In genomic region chr9:128094166-128094949, GRCh38 we compare ENCODE assay signal across 8 cellular contexts. TPM values are rescaled to one million over a fixed set of nuclear protein-coding genes. Genes with fewer than 3 reads are reported as not detected.
DNase-seq lines count a peak whose midpoint lies in the region; ATAC-seq and TF ChIP-seq lines count a peak whose summit lies in the region.

No MANE protein-coding gene starts in this region.

- no peak for TF ChIP-seq EP300 in Ishikawa (IDR thresholded peaks at IDR 0.05; ENCODE audit: borderline replicate concordance)

- TF ChIP-seq CTCF in Calu3 (IDR thresholded peaks at IDR 0.05; ENCODE audit: unreplicated experiment) (no peak), fibroblast of mammary gland (conservative IDR thresholded peaks at IDR 0.05; ENCODE audit: control insufficient read depth, insufficient read depth, low read depth, low read length) (no peak), nephron progenitor cell (IDR thresholded peaks at IDR 0.05) (no peak)

- TF ChIP-seq RAD21 in Ishikawa (IDR thresholded peaks at IDR 0.05; ENCODE audit: low read depth) = no peak

- H3K9me3 Mint-ChIP-seq in Calu3 (ENCODE audit: low read depth, unreplicated experiment) (no peaks in the 10 kb centered on the region), nephron progenitor cell (no peaks in the 10 kb centered on the region)
- no peaks in the 10 kb centered on the region for H3K9me3 Mint-ChIP-seq in activated T-helper 17 cell treated with anti-CD3 and anti-CD28 coated beads, Interleukin-2, amount 50 U/mL, for 72 hours

- H3K27ac Mint-ChIP-seq in Calu3 (ENCODE audit: unreplicated experiment) (peak overlapping the region; percentile 98), nephron progenitor cell (peak overlapping the region; percentile 98)
- peak overlapping the region; percentile 97 for H3K27ac Mint-ChIP-seq in activated T-helper 17 cell treated with anti-CD3 and anti-CD28 coated beads, Interleukin-2, amount 50 U/mL, for 72 hours

- peaks cover 42% of the 10 kb centered on the region for H3K36me3 Mint-ChIP-seq in Calu3 (ENCODE audit: insufficient read depth, unreplicated experiment)
- H3K36me3 Mint-ChIP-seq in activated T-helper 17 cell treated with anti-CD3 and anti-CD28 coated beads, Interleukin-2, amount 50 U/mL, for 72 hours (ENCODE audit: low read depth) = peaks cover 9% of the 10 kb centered on the region
- H3K36me3 Mint-ChIP-seq in nephron progenitor cell (ENCODE audit: low read depth) = no peaks in the 10 kb centered on the region

- peak overlapping the region; percentile 60 for H3K4me3 Mint-ChIP-seq in Calu3 (ENCODE audit: low read depth, unreplicated experiment)
- H3K4me3 Mint-ChIP-seq in activated T-helper 17 cell treated with anti-CD3 and anti-CD28 coated beads, Interleukin-2, amount 50 U/mL, for 72 hours = peak overlapping the region; percentile 84
- peak overlapping the region; percentile 33 for H3K4me3 Mint-ChIP-seq in nephron progenitor cell

- H3K27me3 Mint-ChIP-seq in Calu3 (ENCODE audit: unreplicated experiment) (no peaks in the 10 kb centered on the region), nephron progenitor cell (ENCODE audit: low read depth, poor library complexity) (peaks cover 4% of the 10 kb centered on the region)
- no peaks in the 10 kb centered on the region for H3K27me3 Mint-ChIP-seq in activated T-helper 17 cell treated with anti-CD3 and anti-CD28 coated beads, Interleukin-2, amount 50 U/mL, for 72 hours

- ATAC-seq in GM21576 (IDR thresholded peaks at IDR 0.05; ENCODE audit: unreplicated experiment) = peak; percentile 85
- ATAC-seq in activated T-helper 17 cell treated with anti-CD3 and anti-CD28 coated beads, Interleukin-2, amount 50 U/mL, for 72 hours (replicated peaks) = peak; percentile 96

- H3K4me3 ChIP-seq in fibroblast of mammary gland (ENCODE audit: control insufficient read depth, low read depth, low read length) = peak overlapping the region; percentile 5

- peaks cover 28% of the 10 kb centered on the region for H3K4me1 Mint-ChIP-seq in Calu3 (ENCODE audit: low read depth, unreplicated experiment)
- peaks cover 34% of the 10 kb centered on the region for H3K4me1 Mint-ChIP-seq in activated T-helper 17 cell treated with anti-CD3 and anti-CD28 coated beads, Interleukin-2, amount 50 U/mL, for 72 hours
- H3K4me1 Mint-ChIP-seq in nephron progenitor cell = peaks cover 79% of the 10 kb centered on the region

- intact Hi-C loops in Calu3 (cut with micrococcal nuclease; ENCODE audit: unreplicated experiment) = no loop called here

- no TSS peak for BruUV-seq in Calu3 (replicated peaks; lab: Mats Ljungman, UMichigan)

- DNase-seq in Calu3 (peak; percentile 89), RKO (ENCODE audit: low spot score) (peak; percentile 100), fibroblast of mammary gland (ENCODE audit: low read depth) (peak; percentile 97), nephron progenitor cell (peak; percentile 62)
- peak; percentile 82 for DNase-seq in stimulated activated naive CD4-positive, alpha-beta T cell treated with Interleukin-2 at 50 U/mL for 16 hours (lab: John Stamatoyannopoulos, UW)

- CTCF ChIA-PET in Calu3 (lab: Charles Lee) = interaction anchor here (0.9 to 1.2 kb wide), 5 partner anchors 10 to 66 kb away, joined by 3 to 6 read pairs (median 3); partner anchors contain the start of gene BBLN

TF ChIP-seq in Ishikawa, 13 proteins besides CTCF, POLR2A, EP300 and RAD21:
- no peak for TF ChIP-seq REST (IDR thresholded peaks at IDR 0.05; ENCODE audit: low read depth)
- no peak for TF ChIP-seq NFIC (IDR thresholded peaks at IDR 0.05)
- TF ChIP-seq MAX (IDR thresholded peaks at IDR 0.05) = 0 out of 2 replicates have a peak, but pooled peaks have one; percentile 25
- no peak for TF ChIP-seq EGR1 (IDR thresholded peaks at IDR 0.05)
- peak; percentile 61 for TF ChIP-seq CREB1 (IDR thresholded peaks at IDR 0.05; ENCODE audit: low read depth)
TF ChIP-seq in Ishikawa: peak in this region for 2.

RNA-seq across cellular contexts. Expression of gene SLC25A25, which starts 26.3 kb away (rescaled TPM):
- 19.5 and 22.1 TPM in 2 replicates for total RNA-seq in Calu3 (2022)
- 10 to 100 TPM; 10.8 to 12.7 TPM for total RNA-seq in activated T-helper 17 cell treated with anti-CD3 and anti-CD28 coated beads, Interleukin-2, amount 50 U/mL, for 72 hours

RNA-seq across cellular contexts. Expression of gene NAIF1, which starts 27.2 kb away (rescaled TPM):
- 6.7 and 9.0 TPM in 2 replicates for total RNA-seq in Calu3 (2022)
- total RNA-seq in activated T-helper 17 cell treated with anti-CD3 and anti-CD28 coated beads, Interleukin-2, amount 50 U/mL, for 72 hours = 10 to 100 TPM in 1 of 2 donors, 1 to 10 TPM in 1; 9.0 to 15.0 TPM

RNA-seq across cellular contexts. Expression of gene PTGES2, which starts 33.2 kb away (rescaled TPM):
- total RNA-seq in Calu3 (2022) = 121 and 137 TPM in 2 replicates
- 10 to 100 TPM; 15.3 to 32.3 TPM for total RNA-seq in activated T-helper 17 cell treated with anti-CD3 and anti-CD28 coated beads, Interleukin-2, amount 50 U/mL, for 72 hours

RNA-seq across cellular contexts. Expression of gene LCN2, which starts 54.9 kb away (rescaled TPM):
- 2,733 and 4,208 TPM in 2 replicates for total RNA-seq in Calu3 (2022)
- total RNA-seq in activated T-helper 17 cell treated with anti-CD3 and anti-CD28 coated beads, Interleukin-2, amount 50 U/mL, for 72 hours = not detected

Comparison
In these comparisons a context has a peak if more than half of its experiments do, and no peak if none do; other contexts are left out.
1. Peak in every context shown above with its lines: DNase-seq, ATAC-seq and H3K4me3 ChIP-seq.
2. H3K4me3 Mint-ChIP-seq: peak in every context shown above with its lines; median percentile 84 in activated T-helper 17 cell treated with anti-CD3 and anti-CD28 coated beads, Interleukin-2, amount 50 U/mL, for 72 hours; 60 in Calu3; 33 in nephron progenitor cell.